18 cellular contexts compared by ENCODE assay signal in the genomic region with DNA sequence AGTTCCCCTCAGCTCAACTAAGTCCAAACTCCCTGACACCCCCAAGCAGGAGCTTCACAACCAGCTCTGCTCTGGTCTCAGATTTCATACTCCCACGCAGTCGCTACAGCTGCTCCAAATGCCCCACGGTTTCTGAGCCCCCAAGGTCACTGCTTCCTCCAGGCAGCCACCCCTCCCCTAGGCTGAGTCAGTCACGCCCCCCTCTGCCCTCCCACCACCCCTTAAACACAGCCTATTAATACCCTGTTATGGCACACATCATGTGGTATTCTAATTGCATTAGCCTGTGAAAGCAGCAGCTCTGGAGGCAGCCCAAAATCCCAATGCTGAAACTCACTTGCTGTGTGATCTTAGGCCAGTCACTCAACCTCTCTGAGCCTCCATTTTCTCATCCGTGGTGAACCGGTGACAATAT. TPM values are rescaled to one million over a fixed set of nuclear protein-coding genes. Genes with fewer than 3 reads are reported as not detected.
DNase-seq lines count a peak whose midpoint lies in the region; ATAC-seq, FAIRE-seq and TF ChIP-seq lines count a peak whose summit lies in the region.
"Had no signal": no experiment of that assay in that cellular context is flagged by ENCODE, and none has a peak within 500 bp of the region (broad histone marks: within the 10 kb centered on the region; RNA-seq: fewer than 3 reads in every experiment).

No MANE protein-coding gene starts in this region.

- no peak for FAIRE-seq in HepG2 (lab: Jason Lieb, UNC)
- no peak for FAIRE-seq in small intestine (lab: Jason Lieb, UNC)
- FAIRE-seq: pancreas had no signal

- no peak for TF ChIP-seq POLR2A in HepG2 (IDR thresholded peaks at IDR 0.05; ENCODE audit: insufficient read depth in 1 of 2, low read depth in 2 of 2, low read length in 2 of 2)
- TF ChIP-seq POLR2A in right lobe of liver (IDR thresholded peaks at IDR 0.05) = no peak
- no peak for TF ChIP-seq POLR2A in adrenal gland (IDR thresholded peaks at IDR 0.05)

- WGBS in HepG2 (ENCODE audit: low lambda C conversion rate) = 5% methylated on average over 6 of the region's 6 CpGs
- WGBS in right lobe of liver (ENCODE audit: insufficient coverage, low coverage, low lambda C conversion rate, missing lambda C conversion rate) = 31% methylated on average over 6 of the region's 6 CpGs
- 24 to 43% (median 30%) methylated on average over 5 to 6 of the region's 6 CpGs for WGBS in adrenal gland, 4 donors
- WGBS in small intestine, 3 donors = 46 to 51% (median 48%) methylated on average over 6 of the region's 6 CpGs

- H3K4me1 ChIP-seq in HepG2 (ENCODE audit: insufficient read depth, low read length) = no peaks in the 10 kb centered on the region
- H3K4me1 ChIP-seq in right lobe of liver = no peaks in the 10 kb centered on the region
- no peaks in the 10 kb centered on the region for H3K4me1 ChIP-seq in adrenal gland (replicated peaks in 1 of 2)
- no peaks in the 10 kb centered on the region for H3K4me1 ChIP-seq in small intestine (ENCODE audit: control insufficient read depth in 2 of 2, insufficient read depth in 1 of 2, low read depth in 1 of 2, low read length in 1 of 2)
- H3K4me1 ChIP-seq in foreskin keratinocyte = no peaks in the 10 kb centered on the region
- H3K4me1 ChIP-seq: left lung, pancreas, uterus had no signal

- H3K9ac ChIP-seq in HepG2 (ENCODE audit: insufficient read depth, low read depth, low read length) = no peak overlapping the region

- H3K27ac ChIP-seq in HepG2 (ENCODE audit: extremely low read length, insufficient read depth, low read length) (no peak overlapping the region), right lobe of liver (no peak overlapping the region), adrenal gland (no peak overlapping the region), small intestine (ENCODE audit: low read depth in 1 of 2, low read length in 1 of 2) (no peak overlapping the region), foreskin keratinocyte (no peak overlapping the region)
- H3K27ac ChIP-seq: left lung, pancreas, SK-N-MC, uterus had no signal

- no peak overlapping the region for H3K4me2 ChIP-seq in HepG2 (ENCODE audit: low read depth, low read length)

- H3K36me3 ChIP-seq in HepG2 (replicated peaks in 1 of 2; ENCODE audit: control insufficient read depth in 1 of 2, insufficient read depth in 2 of 2, low read length in 2 of 2) = no peaks in the 10 kb centered on the region
- no peaks in the 10 kb centered on the region for H3K36me3 ChIP-seq in right lobe of liver
- H3K36me3 ChIP-seq in adrenal gland (replicated peaks in 1 of 2) = no peaks in the 10 kb centered on the region
- no peaks in the 10 kb centered on the region for H3K36me3 ChIP-seq in small intestine (ENCODE audit: control insufficient read depth in 2 of 2, insufficient read depth in 2 of 2, low read length in 2 of 2)
- H3K36me3 ChIP-seq: left lung, pancreas, uterus had no signal

- no TSS peak for BruUV-seq in HepG2 (replicated peaks; lab: Mats Ljungman, UMichigan)

- TF ChIP-seq CTCF in HepG2 (CRISPR knock-in tag; IDR thresholded peaks at IDR 0.05) (no peak), right lobe of liver (IDR thresholded peaks at IDR 0.05) (no peak), adrenal gland (IDR thresholded peaks at IDR 0.05) (no peak), foreskin keratinocyte (conservative IDR thresholded peaks at IDR 0.05) (no peak)

- H3K27me3 ChIP-seq in HepG2 (ENCODE audit: control insufficient read depth in 1 of 2, insufficient read depth in 2 of 2, low read length in 2 of 2) = peaks cover 2 to 42% of the 10 kb centered on the region in 2 experiments; a peak in 4 of 5 replicates
- no peaks in the 10 kb centered on the region for H3K27me3 ChIP-seq in right lobe of liver
- H3K27me3 ChIP-seq in adrenal gland = no peaks in the 10 kb centered on the region
- peaks cover 0 to 3% of the 10 kb centered on the region in 2 donors for H3K27me3 ChIP-seq in small intestine (ENCODE audit: control insufficient read depth in 2 of 2, insufficient read depth in 2 of 2, low read length in 2 of 2)
- H3K27me3 ChIP-seq in foreskin keratinocyte = no peaks in the 10 kb centered on the region
- H3K27me3 ChIP-seq: pancreas, uterus had no signal

- TF ChIP-seq RAD21 in HepG2 (CRISPR knock-in tag; IDR thresholded peaks at IDR 0.05) = no peak

- intact Hi-C loops in HepG2 (cut with micrococcal nuclease; ENCODE audit: unreplicated experiment) (no loop called here), right lobe of liver (cut with DNase I) (no loop called here), adrenal gland (cut with DNase I) (no loop called here)

- H2AFZ ChIP-seq in HepG2 (ENCODE audit: low read length) = no peak overlapping the region

- in situ Hi-C loops in HepG2 (cut with HindIII; ENCODE audit: extremely low pct_ligation_motif_present, low pct_unique_long_range_greater_than_20kb) = no loop called here

- H3K4me3 ChIP-seq in HepG2 (replicated peaks in 1 of 3; ENCODE audit: insufficient read depth in 1 of 3, low read depth in 2 of 3, low read length in 3 of 3) = no peak overlapping the region
- no peak overlapping the region for H3K4me3 ChIP-seq in right lobe of liver
- H3K4me3 ChIP-seq in adrenal gland = no peak overlapping the region
- no peak overlapping the region for H3K4me3 ChIP-seq in small intestine (ENCODE audit: low read depth in 1 of 2, low read length in 2 of 2)
- H3K4me3 ChIP-seq: left lung, pancreas, SK-N-MC, uterus had no signal

- H4K20me1 ChIP-seq in HepG2 (ENCODE audit: insufficient read depth, low read length) = no peaks in the 10 kb centered on the region

- H3K79me2 ChIP-seq in HepG2 (ENCODE audit: insufficient read depth, low read length) = no peaks in the 10 kb centered on the region

- no peak for DNase-seq in HepG2 (ENCODE audit: low spot score)
- DNase-seq in right lobe of liver = no peak
- peak in 4 of 7 donors; percentile 2 to 26 (median 14) for DNase-seq in adrenal gland
- peak; percentile 97 for DNase-seq in left kidney (ENCODE audit: low read depth, low spot score)
- no peak for DNase-seq in RPMI8226
- no peak for DNase-seq in small intestine
- DNase-seq in foreskin keratinocyte = no peak
- DNase-seq: activated CD4-positive, alpha-beta T cell treated with anti-CD3 and anti-CD28 coated beads, Interleukin-2, amount 50 U/mL, for 48 hours; activated T-cell treated with anti-CD3 and anti-CD28 coated beads, Interleukin-2, amount 50 U/mL, for 4 hours; effector memory CD8-positive, alpha-beta T cell; left lung; NCI-H1930; NCI-H526; OCI-M1; pancreas; uterus had no signal

- H3K9me3 ChIP-seq in HepG2 (ENCODE audit: low read length) = no peaks in the 10 kb centered on the region
- no peaks in the 10 kb centered on the region for H3K9me3 ChIP-seq in right lobe of liver
- H3K9me3 ChIP-seq in adrenal gland (replicated peaks in 1 of 3) = no peaks in the 10 kb centered on the region
- H3K9me3 ChIP-seq in small intestine (ENCODE audit: control insufficient read depth, low read depth) = no peaks in the 10 kb centered on the region
- H3K9me3 ChIP-seq: left lung, pancreas, uterus had no signal

- POLR2A ChIA-PET in HepG2 (lab: Yijun Ruan, JAX) = no interaction called here

- CTCF ChIA-PET in HepG2 (lab: Yijun Ruan, JAX; ENCODE audit: low intra/inter-chr PET ratio, low total read pairs) = no interaction called here

- no peak for TF ChIP-seq EP300 in HepG2 (IDR thresholded peaks at IDR 0.05; ENCODE audit: low read depth in 2 of 2, low read length in 2 of 2)
- no peak for TF ChIP-seq EP300 in HepG2 (CRISPR knock-in tag; IDR thresholded peaks at IDR 0.05; ENCODE audit: borderline replicate concordance)

- ATAC-seq in HepG2 (no peak), right lobe of liver (no peak), HG03565 (IDR thresholded peaks at IDR 0.05; ENCODE audit: unreplicated experiment) (no peak), foreskin keratinocyte (no peak)
- ATAC-seq: activated T-cell treated with anti-CD3 and anti-CD28 coated beads, Interleukin-2, amount 50 U/mL, for 4 hours; effector memory CD8-positive, alpha-beta T cell; left lung; pancreas had no signal

TF ChIP-seq in HepG2, 621 proteins besides CTCF, POLR2A, EP300 and RAD21:
- no peak for TF ChIP-seq ZZZ3 (CRISPR knock-in tag; IDR thresholded peaks at IDR 0.05; ENCODE audit: borderline replicate concordance)
- peak; percentile 41; the same call in 1 of the 2 replicates for TF ChIP-seq ZMYM3 (CRISPR knock-in tag; IDR thresholded peaks at IDR 0.05)
- TF ChIP-seq ZFP36 (IDR thresholded peaks at IDR 0.05; ENCODE audit: borderline replicate concordance, low read depth, low read length, partially characterized antibody) = peak; percentile 50
- TF ChIP-seq ZNF768 (CRISPR knock-in tag; IDR thresholded peaks at IDR 0.05) = peak; percentile 92

RNA-seq across cellular contexts. Expression of a gene that starts 51.5 kb away (rescaled TPM):
- total RNA-seq in HepG2 (2016; rRNA removed; fragmentation: Illumina TruSeq; extraction: Trizol) (not detected in 2 replicates), right lobe of liver (under 1 TPM in 1 of 6 experiments, not detected in 5; 0.33 TPM), adrenal gland (not detected), foreskin keratinocyte (not detected in 2 replicates)
- total RNA-seq in HepG2 (2016; cell fraction: cytosol; rRNA removed; fragmentation: Illumina TruSeq; extraction: Trizol; ENCODE audit: low read depth) = not detected in 2 replicates
- total RNA-seq in HepG2 (2016; cell fraction: insoluble cytoplasmic fraction; rRNA removed; fragmentation: Illumina TruSeq; extraction: Trizol) = not detected in 2 replicates
- not detected in 2 replicates for total RNA-seq in HepG2 (2016; cell fraction: membrane; rRNA removed; fragmentation: Illumina TruSeq; extraction: Trizol)
- total RNA-seq in HepG2 (2016; cell fraction: nucleus; rRNA removed; fragmentation: Illumina TruSeq; extraction: Trizol) = not detected in 2 replicates
- polyA plus RNA-seq in HepG2 (2011; rRNA removed) (not detected in 2 replicates), adrenal gland (under 1 TPM in 1 of 3 donors, not detected in 2; 0.11 TPM), small intestine (under 1 TPM in 1 of 3 donors, not detected in 2; 0.22 TPM), foreskin keratinocyte (not detected in 2 replicates)
- polyA plus RNA-seq in HepG2 (2011; cell fraction: cytosol; rRNA removed) = not detected in 2 replicates
- not detected in 2 replicates for polyA plus RNA-seq in HepG2 (2011; cell fraction: nucleus; rRNA removed)
- not detected in 2 replicates for polyA plus RNA-seq in HepG2 (2012)
- not detected in 2 replicates for polyA plus RNA-seq in HepG2 (2016; cell fraction: cytosol; fragmentation: Illumina TruSeq; extraction: Trizol; ENCODE audit: low read depth)
- polyA plus RNA-seq in HepG2 (2016; cell fraction: insoluble cytoplasmic fraction; fragmentation: Illumina TruSeq; extraction: Trizol; ENCODE audit: low read depth) = not detected in 2 replicates
- not detected in 2 replicates for polyA plus RNA-seq in HepG2 (2016; cell fraction: membrane; fragmentation: Illumina TruSeq; extraction: Trizol; ENCODE audit: low read depth)
- not detected in 2 replicates for polyA plus RNA-seq in HepG2 (2016; cell fraction: nucleus; fragmentation: Illumina TruSeq; extraction: Trizol; ENCODE audit: insufficient read depth, low read depth)
- not detected in 2 replicates for polyA minus RNA-seq in HepG2 (2011; rRNA and poly(A)+ RNA removed; ENCODE audit: low replicate concordance)
- not detected in 2 replicates for polyA minus RNA-seq in HepG2 (2011; cell fraction: cytosol; rRNA and poly(A)+ RNA removed)
- polyA minus RNA-seq in HepG2 (2011; cell fraction: nucleus; rRNA and poly(A)+ RNA removed) = not detected in 2 replicates
- total RNA-seq: activated T-cell treated with anti-CD3 and anti-CD28 coated beads, Interleukin-2, amount 50 U/mL, for 4 hours had no signal

Comparison
In these comparisons a context has a peak if more than half of its experiments do, and no peak if none do; other contexts are left out.
1. DNase-seq: peak in adrenal gland (4 of 7) and left kidney (single experiment); none in HepG2 (single experiment), right lobe of liver (0 of 3), RPMI8226 (single experiment), small intestine (single experiment) and foreskin keratinocyte (0 of 2).